8 cellular contexts compared by ENCODE assay signal in genomic region chr17:21551081-21551881, GRCh38.
DNase-seq lines count a peak whose midpoint lies in the region; ATAC-seq and TF ChIP-seq lines count a peak whose summit lies in the region.

No MANE protein-coding gene starts in this region.

- ATAC-seq in GM18502 (IDR thresholded peaks at IDR 0.05; ENCODE audit: poor library complexity, unreplicated experiment), result peak; percentile 87
- no peak for ATAC-seq in HG02884 (IDR thresholded peaks at IDR 0.05; ENCODE audit: unreplicated experiment)

- DNase-seq in SHP77 treated with DMSO at 0.1 percent for 48 hours (lab: John Stamatoyannopoulos, UW), result peak; percentile 75
- DNase-seq in activated naive CD4-positive, alpha-beta T cell (lab: John Stamatoyannopoulos, UW), result peak; percentile 54 to 79 (median 73)
- peak; percentile 65 for DNase-seq in foreskin melanocyte

- H3K36me3 ChIP-seq in HUES48 (ENCODE audit: control insufficient read depth, insufficient read depth, low read length), result no peaks in the 10 kb centered on the region
- no peaks in the 10 kb centered on the region for H3K36me3 ChIP-seq in neutrophil
- H3K36me3 ChIP-seq in stomach smooth muscle (ENCODE audit: control insufficient read depth in 2 of 2, insufficient read depth in 2 of 2, low read length in 2 of 2), result no peaks in the 10 kb centered on the region

- TF ChIP-seq CTCF in neutrophil (IDR thresholded peaks at IDR 0.05), result no peak

- no peak overlapping the region for H3K9ac ChIP-seq in HUES48 (ENCODE audit: low read depth, low read length)
- H3K9ac ChIP-seq in stomach smooth muscle (ENCODE audit: low read length in 2 of 2), result peak overlapping the region; percentile 69 to 86

- H3K4me1 ChIP-seq in HUES48 (ENCODE audit: control insufficient read depth, insufficient read depth, low read length) (no peaks in the 10 kb centered on the region), neutrophil (ENCODE audit: control insufficient read depth in 1 of 2, insufficient read depth in 1 of 2, low read depth in 1 of 2, low read length in 1 of 2) (peaks cover 5 to 6% of the 10 kb centered on the region in 2 experiments), stomach smooth muscle (ENCODE audit: control insufficient read depth, insufficient read depth, low read length) (peaks cover 15% of the 10 kb centered on the region)

- peak overlapping the region; percentile 76 for H3K4me3 ChIP-seq in HUES48 (ENCODE audit: low read depth, low read length)
- H3K4me3 ChIP-seq in neutrophil (ENCODE audit: low read depth in 1 of 2, low read length in 1 of 2), result peak overlapping the region; percentile 38 to 66
- H3K4me3 ChIP-seq in stomach smooth muscle (ENCODE audit: low read length in 2 of 2), result peak overlapping the region; percentile 84 to 85

- H3K27me3 ChIP-seq in HUES48 (ENCODE audit: control insufficient read depth, insufficient read depth, low read length), result peaks cover 23% of the 10 kb centered on the region
- peaks cover 52% of the 10 kb centered on the region for H3K27me3 ChIP-seq in neutrophil
- no peaks in the 10 kb centered on the region for H3K27me3 ChIP-seq in stomach smooth muscle (ENCODE audit: control insufficient read depth in 1 of 2, insufficient read depth in 2 of 2, low read length in 2 of 2)

- H3K27ac ChIP-seq in HUES48 (ENCODE audit: low read depth, low read length) (no peak overlapping the region), neutrophil (no peak overlapping the region), stomach smooth muscle (ENCODE audit: low read length) (peak overlapping the region; percentile 76)

- H3K9me3 ChIP-seq in HUES48 (ENCODE audit: control insufficient read depth, insufficient read depth, low read length), result peaks cover 12% of the 10 kb centered on the region; the same call in 1 of the 2 replicates
- no peaks in the 10 kb centered on the region for H3K9me3 ChIP-seq in neutrophil
- H3K9me3 ChIP-seq in stomach smooth muscle (ENCODE audit: control insufficient read depth in 2 of 2, low read length in 2 of 2), result no peaks in the 10 kb centered on the region
